10 cellular contexts compared by ENCODE assay signal in the genomic region with DNA sequence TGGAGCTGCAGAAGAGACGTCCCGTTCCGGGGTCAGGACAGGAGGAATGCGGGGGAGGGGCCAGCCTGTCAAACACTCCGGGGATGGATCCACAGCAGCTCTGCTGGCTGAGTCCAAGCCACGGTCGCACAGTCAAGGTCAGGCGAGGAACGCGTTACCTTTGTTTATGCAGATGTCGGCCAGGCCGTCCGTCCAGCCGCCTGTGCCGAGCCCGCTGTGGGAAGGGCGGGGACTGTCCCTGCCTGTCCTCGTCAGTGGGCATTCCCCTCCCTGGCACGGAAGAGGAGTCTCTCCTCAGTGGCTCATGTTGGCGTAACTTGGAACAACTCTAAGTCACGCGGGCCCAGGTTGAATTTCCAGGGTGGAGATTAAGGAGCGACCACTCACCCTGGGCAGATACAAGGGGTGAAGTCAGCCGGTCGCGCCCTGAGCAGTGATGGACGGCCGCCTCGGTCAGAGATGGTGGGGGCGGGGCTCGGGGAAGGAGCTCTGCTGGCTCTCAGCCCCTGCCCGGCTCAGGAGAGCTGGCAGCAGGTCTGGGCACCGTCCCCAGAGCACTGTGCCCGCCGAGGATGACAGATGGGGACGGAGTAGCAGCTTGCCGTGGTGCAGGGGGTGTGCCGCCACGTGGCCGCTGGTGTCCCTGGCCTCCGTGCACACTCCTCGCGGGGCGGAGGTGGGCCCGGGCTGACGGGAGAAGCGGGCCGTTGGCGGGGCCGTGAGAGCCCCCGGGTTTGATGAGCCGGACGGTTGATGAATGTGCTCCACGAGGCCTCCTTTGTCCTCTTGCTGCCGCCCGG. TPM values are rescaled to one million over a fixed set of nuclear protein-coding genes. Genes with fewer than 3 reads are reported as not detected.
A peak's percentile ranks its signal among the peaks of the same experiment; 100 is the strongest.
DNase-seq lines count a peak whose midpoint lies in the region; ATAC-seq and TF ChIP-seq lines count a peak whose summit lies in the region.
"Had no signal": no experiment of that assay in that cellular context is flagged by ENCODE, and none has a peak within 500 bp of the region (broad histone marks: within the 10 kb centered on the region; RNA-seq: fewer than 3 reads in every experiment).

No MANE protein-coding gene starts in this region.

- no peaks in the 10 kb centered on the region for H3K9me3 Mint-ChIP-seq in nephron
- H3K9me3 Mint-ChIP-seq: activated CD4-positive, alpha-beta T cell treated with anti-CD3 and anti-CD28 coated beads, Interleukin-2, amount 10 ng/mL, durations not matched to agents 24 days and 14 days had no signal

- no peaks in the 10 kb centered on the region for H3K9me3 ChIP-seq in NT2/D1 (ENCODE audit: insufficient read depth, low read length)
- H3K9me3 ChIP-seq in esophagus squamous epithelium: no peaks in the 10 kb centered on the region

- intact Hi-C loops in esophagus squamous epithelium (cut with DNase I): no loop called here

- H3K9ac ChIP-seq in NT2/D1 (ENCODE audit: insufficient read length, low read depth): peak overlapping the region; percentile 56

- H3K4me3 ChIP-seq in NT2/D1 (ENCODE audit: insufficient read length, low read depth) (no peak overlapping the region), esophagus squamous epithelium (peak overlapping the region in 1 of 4 donors; percentile 31)

- peak overlapping the region; percentile 27 to 66 (median 64) for H3K4me3 Mint-ChIP-seq in nephron
- H3K4me3 Mint-ChIP-seq: activated CD4-positive, alpha-beta T cell treated with anti-CD3 and anti-CD28 coated beads, Interleukin-2, amount 10 ng/mL, durations not matched to agents 24 days and 14 days had no signal

- peaks cover 3% of the 10 kb centered on the region for H3K36me3 Mint-ChIP-seq in nephron (ENCODE audit: low read depth)

- TF ChIP-seq POLR2A in esophagus squamous epithelium (IDR thresholded peaks at IDR 0.05): no peak

- DNase-seq in Ammon's horn (ENCODE audit: low spot score): peak; percentile 49
- no peak for DNase-seq in NT2/D1 (ENCODE audit: low read depth, low spot score)
- DNase-seq in esophagus squamous epithelium (lab: John Stamatoyannopoulos, UW): no peak
- no peak for DNase-seq in NCI-H1930 (lab: John Stamatoyannopoulos, UW)
- DNase-seq in SK-N-DZ (ENCODE audit: low spot score): no peak
- no peak for DNase-seq in NOMO-1 treated with dmso at 0.1 percent for 144 hours (lab: John Stamatoyannopoulos, UW; ENCODE audit: unreplicated experiment)
- DNase-seq: activated CD4-positive, alpha-beta T cell treated with anti-CD3 and anti-CD28 coated beads, Interleukin-2, amount 10 ng/mL, durations not matched to agents 24 days and 14 days; HCEC 1CT had no signal

- peaks cover 4% of the 10 kb centered on the region for H3K27me3 Mint-ChIP-seq in nephron (ENCODE audit: low read depth)

- H3K4me1 Mint-ChIP-seq in nephron: peaks cover 24% of the 10 kb centered on the region
- H3K4me1 Mint-ChIP-seq: activated CD4-positive, alpha-beta T cell treated with anti-CD3 and anti-CD28 coated beads, Interleukin-2, amount 10 ng/mL, durations not matched to agents 24 days and 14 days had no signal

- H3K27ac ChIP-seq in esophagus squamous epithelium: peak overlapping the region in 3 of 4 donors; percentile 81 to 88 (median 83)

- H3K4me1 ChIP-seq in NT2/D1 (ENCODE audit: insufficient read depth, insufficient read length): peaks cover 47% of the 10 kb centered on the region
- H3K4me1 ChIP-seq in esophagus squamous epithelium: peaks cover 15 to 63% (median 23%) of the 10 kb centered on the region in 3 donors

- ATAC-seq in GM21529 (IDR thresholded peaks at IDR 0.05; ENCODE audit: unreplicated experiment): no peak

- 17 to 47% methylated on average over 3 to 24 of the region's 56 CpGs for WGBS in esophagus squamous epithelium, 2 donors

- H3K36me3 ChIP-seq in NT2/D1 (ENCODE audit: insufficient read depth, insufficient read length, low read length): peaks cover 38% of the 10 kb centered on the region
- H3K36me3 ChIP-seq in esophagus squamous epithelium: no peaks in the 10 kb centered on the region

- TF ChIP-seq CTCF in esophagus squamous epithelium (IDR thresholded peaks at IDR 0.05) (no peak), nephron (IDR thresholded peaks at IDR 0.05; ENCODE audit: unreplicated experiment in 3 of 3) (no peak)

- H3K27ac Mint-ChIP-seq in nephron: peak overlapping the region; percentile 62 to 98 (median 86)
- H3K27ac Mint-ChIP-seq: activated CD4-positive, alpha-beta T cell treated with anti-CD3 and anti-CD28 coated beads, Interleukin-2, amount 10 ng/mL, durations not matched to agents 24 days and 14 days had no signal

- H3K27me3 ChIP-seq in NT2/D1 (ENCODE audit: insufficient read depth, insufficient read length): no peaks in the 10 kb centered on the region
- H3K27me3 ChIP-seq in esophagus squamous epithelium: peaks cover 4 to 89% (median 9%) of the 10 kb centered on the region in 4 donors

RNA-seq across cellular contexts. Expression of gene CACNA1H, which starts 7.3 kb away (rescaled TPM):
- total RNA-seq in esophagus squamous epithelium: 10 to 100 TPM in 1 of 4 donors, 1 to 10 TPM in 3; 1.7 to 14.7 (median 5.6) TPM
- 9.9 and 12.9 TPM in 2 replicates for polyA plus RNA-seq in SK-N-DZ (2014; cell fraction: cytosol; rRNA removed)
- 37.3 and 59.9 TPM in 2 replicates for polyA plus RNA-seq in SK-N-DZ (2014; cell fraction: nucleus; rRNA removed)
